12 cellular contexts compared by ENCODE assay signal in genomic region chr1:77762072-77762476, GRCh38. TPM values are rescaled to one million over a fixed set of nuclear protein-coding genes. Genes with fewer than 3 reads are reported as not detected.
DNase-seq lines count a peak whose midpoint lies in the region.
"Had no signal": no experiment of that assay in that cellular context is flagged by ENCODE, and none has a peak within 500 bp of the region (broad histone marks: within the 10 kb centered on the region; RNA-seq: fewer than 3 reads in every experiment).

No MANE protein-coding gene starts in this region.

- no peaks in the 10 kb centered on the region for H3K9me3 ChIP-seq in adipocyte (ENCODE audit: control insufficient read depth, low read length)
- H3K9me3 ChIP-seq: thyroid gland had no signal

- H3K9ac ChIP-seq in adipocyte (ENCODE audit: low read length), result no peak overlapping the region

- DNase-seq in CD1c-positive myeloid dendritic cell (ENCODE audit: extremely low spot score) (peak; percentile 63), LHCN-M2 (ENCODE audit: low read depth) (peak; percentile 62), adipocyte (ENCODE audit: low read depth) (peak; percentile 57), hepatic stellate cell (ENCODE audit: low spot score) (peak; percentile 31), DMS153 treated with DMSO at 0.1 percent for 48 hours (lab: John Stamatoyannopoulos, UW; ENCODE audit: unreplicated experiment) (no peak), HuH-7 (ENCODE audit: low spot score) (no peak), retina (no peak)
- no peak for DNase-seq in stimulated activated CD4-positive, alpha-beta T cell treated with anti-CD3 and anti-CD28 coated beads, Interleukin-4, amount 100 ng/mL, for 24 hours
- DNase-seq: activated B cell treated with CpG ODN at 0.5 μM for 24 hours, NCI-H2029 treated with DMSO at 0.1 percent for 48 hours, thyroid gland had no signal

- no peaks in the 10 kb centered on the region for H3K27me3 ChIP-seq in adipocyte (replicated peaks; ENCODE audit: control insufficient read depth, insufficient read depth, low read length)
- H3K27me3 ChIP-seq: thyroid gland had no signal

- H3K36me3 ChIP-seq in adipocyte (ENCODE audit: control insufficient read depth, insufficient read depth, low read length, severe bottlenecking), result no peaks in the 10 kb centered on the region
- H3K36me3 ChIP-seq: thyroid gland had no signal

- H3K4me1 ChIP-seq in adipocyte (ENCODE audit: control insufficient read depth, insufficient read depth, low read length), result peaks cover 24% of the 10 kb centered on the region

- H3K4me3 ChIP-seq in adipocyte (ENCODE audit: low read length), result no peak overlapping the region
- H3K4me3 ChIP-seq: lung, thyroid gland had no signal

RNA-seq across cellular contexts. Expression of gene USP33, which starts 2.4 kb away (rescaled TPM):
- total RNA-seq in LHCN-M2 (2014; rRNA removed), result 54.2 and 60.9 TPM in 2 replicates
- polyA plus RNA-seq in LHCN-M2 (2012), result 11.7 TPM

RNA-seq across cellular contexts. Expression of gene MIGA1, which starts 17.4 kb away (rescaled TPM):
- 11.9 and 14.7 TPM in 2 replicates for total RNA-seq in LHCN-M2 (2014; rRNA removed)
- 3.0 TPM for polyA plus RNA-seq in LHCN-M2 (2012)

Comparison
In these comparisons a context has a peak if more than half of its experiments do, and no peak if none do; other contexts are left out.
1. DNase-seq: peak in CD1c-positive myeloid dendritic cell (single experiment), LHCN-M2 (single experiment), adipocyte (single experiment) and hepatic stellate cell (single experiment); none in DMS153 treated with DMSO at 0.1 percent for 48 hours (single experiment), stimulated activated CD4-positive, alpha-beta T cell treated with anti-CD3 and anti-CD28 coated beads, Interleukin-4, amount 100 ng/mL, for 24 hours (single experiment), HuH-7 (single experiment) and retina (single experiment).